ENCODE assay signal across 8 cellular contexts in the genomic region with DNA sequence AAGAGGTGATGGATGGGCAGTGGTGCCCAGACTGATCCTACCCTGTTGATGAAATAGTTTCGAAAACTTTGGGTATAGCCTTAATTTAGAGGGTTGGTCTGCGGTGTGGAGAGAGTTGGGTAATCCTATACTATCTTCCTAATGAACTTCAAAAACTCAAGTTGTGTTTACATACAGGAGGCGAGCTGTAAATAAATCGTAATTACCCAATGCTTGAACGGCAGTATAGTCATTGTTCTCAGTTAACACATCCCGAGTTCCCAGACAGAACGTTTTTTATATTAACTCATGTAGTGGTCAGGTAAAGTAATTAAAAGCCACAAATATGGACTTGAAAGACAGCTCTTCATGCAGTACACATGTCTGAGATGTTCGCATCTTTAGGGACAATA. TPM values are rescaled to one million over a fixed set of nuclear protein-coding genes. Genes with fewer than 3 reads are reported as not detected.
DNase-seq lines count a peak whose midpoint lies in the region; ATAC-seq and TF ChIP-seq lines count a peak whose summit lies in the region.

No MANE protein-coding gene starts in this region.

- CTCF ChIA-PET in CD8-positive, alpha-beta T cell (lab: Charles Lee): interaction anchor here (0.7 to 4.3 kb wide), 12 partner anchors 14 to 955 kb away, joined by 3 to 31 read pairs (median 4); a partner anchor contains a TSS

- peaks cover 48% of the 10 kb centered on the region for H3K4me1 Mint-ChIP-seq in CD8-positive, alpha-beta T cell (ENCODE audit: low read depth)
- peaks cover 30 to 43% (median 36%) of the 10 kb centered on the region in 3 donors for H3K4me1 Mint-ChIP-seq in IgD-negative memory B cell
- peaks cover 41% of the 10 kb centered on the region for H3K4me1 Mint-ChIP-seq in activated T-helper 2 cell treated with anti-CD3 and anti-CD28 coated beads, Interferon-gamma antibody, Interleukin-2, Interleukin-4, amounts not matched to agents 10 μg/mL and 5 μg/mL and 100 μg/mL, durations not matched to agents 14 hours and 24 hours and 36 hours (ENCODE audit: low read depth)
- peaks cover 44% of the 10 kb centered on the region for H3K4me1 Mint-ChIP-seq in stimulated activated effector memory CD8-positive, alpha-beta T cell treated with anti-CD3 and anti-CD28 coated beads, Interleukin-12 subunit alpha, Interleukin-12 subunit beta, amount 100 ng/mL, for 72 hours

- H3K4me3 ChIP-seq in CD8-positive, alpha-beta T cell (ENCODE audit: low read depth, low read length): peak overlapping the region; percentile 79
- H3K4me3 ChIP-seq in iPS-15b (ENCODE audit: low read depth, low read length): peak overlapping the region; percentile 92

- no peaks in the 10 kb centered on the region for H3K27me3 ChIP-seq in CD8-positive, alpha-beta T cell (ENCODE audit: insufficient read depth, low read length)
- H3K27me3 ChIP-seq in iPS-15b (ENCODE audit: control insufficient read depth, insufficient read depth, low read length): peaks cover 8% of the 10 kb centered on the region

- H3K27ac Mint-ChIP-seq in CD8-positive, alpha-beta T cell: peak overlapping the region; percentile 88
- H3K27ac Mint-ChIP-seq in IgD-negative memory B cell: peak overlapping the region; percentile 38 to 95 (median 91)
- peak overlapping the region; percentile 95 for H3K27ac Mint-ChIP-seq in activated T-helper 2 cell treated with anti-CD3 and anti-CD28 coated beads, Interferon-gamma antibody, Interleukin-2, Interleukin-4, amounts not matched to agents 10 μg/mL and 5 μg/mL and 100 μg/mL, durations not matched to agents 14 hours and 24 hours and 36 hours
- H3K27ac Mint-ChIP-seq in stimulated activated effector memory CD8-positive, alpha-beta T cell treated with anti-CD3 and anti-CD28 coated beads, Interleukin-12 subunit alpha, Interleukin-12 subunit beta, amount 100 ng/mL, for 72 hours: peak overlapping the region; percentile 95

- H3K36me3 Mint-ChIP-seq in CD8-positive, alpha-beta T cell: peaks cover 8% of the 10 kb centered on the region
- no peaks in the 10 kb centered on the region for H3K36me3 Mint-ChIP-seq in IgD-negative memory B cell
- peaks cover 12% of the 10 kb centered on the region for H3K36me3 Mint-ChIP-seq in activated T-helper 2 cell treated with anti-CD3 and anti-CD28 coated beads, Interferon-gamma antibody, Interleukin-2, Interleukin-4, amounts not matched to agents 10 μg/mL and 5 μg/mL and 100 μg/mL, durations not matched to agents 14 hours and 24 hours and 36 hours (ENCODE audit: low read depth)
- peaks cover 7% of the 10 kb centered on the region for H3K36me3 Mint-ChIP-seq in stimulated activated effector memory CD8-positive, alpha-beta T cell treated with anti-CD3 and anti-CD28 coated beads, Interleukin-12 subunit alpha, Interleukin-12 subunit beta, amount 100 ng/mL, for 72 hours

- POLR2A ChIA-PET in CD8-positive, alpha-beta T cell (lab: Charles Lee): interaction anchor here (0.7 to 1.7 kb wide), 6 partner anchors 9 to 1231 kb away, joined by 3 to 7 read pairs (median 4); a partner anchor contains a TSS

- no peak for TF ChIP-seq CTCF in CD8-positive, alpha-beta T cell (IDR thresholded peaks at IDR 0.05)

- H3K4me1 ChIP-seq in CD8-positive, alpha-beta T cell (ENCODE audit: insufficient read depth, low read length): peaks cover 25% of the 10 kb centered on the region
- peaks cover 7% of the 10 kb centered on the region for H3K4me1 ChIP-seq in iPS-15b (ENCODE audit: control insufficient read depth, insufficient read depth, low read length)

- H3K9ac ChIP-seq in iPS-15b (ENCODE audit: low read depth, low read length): peak overlapping the region; percentile 79

- peak overlapping the region; percentile 56 for H3K27ac ChIP-seq in CD8-positive, alpha-beta T cell (ENCODE audit: low read depth, low read length)

- intact Hi-C loops in CD8-positive, alpha-beta T cell (cut with DNase I, micrococcal nuclease): loop anchor here (2.0 to 5.0 kb wide), 7 partner anchors 63 to 1230 kb away; a partner anchor contains a TSS
- intact Hi-C loops in activated T-helper 2 cell treated with anti-CD3 and anti-CD28 coated beads, Interferon-gamma antibody, Interleukin-2, Interleukin-4, amounts not matched to agents 10 μg/mL and 5 μg/mL and 100 μg/mL, durations not matched to agents 14 hours and 24 hours and 36 hours (cut with micrococcal nuclease): loop anchor here (1.0 to 10.0 kb wide), 8 partner anchors 52 to 1135 kb away; a partner anchor contains a TSS

- no peak for ATAC-seq in CD8-positive, alpha-beta T cell
- no peak for ATAC-seq in stimulated activated effector memory CD8-positive, alpha-beta T cell treated with anti-CD3 and anti-CD28 coated beads, Interleukin-12 subunit alpha, Interleukin-12 subunit beta, amount 100 ng/mL, for 72 hours
- no peak for ATAC-seq in GM21723 (IDR thresholded peaks at IDR 0.05; ENCODE audit: unreplicated experiment)

- peak overlapping the region; percentile 93 for H3K4me3 Mint-ChIP-seq in CD8-positive, alpha-beta T cell
- H3K4me3 Mint-ChIP-seq in IgD-negative memory B cell: peak overlapping the region; percentile 88 to 98 (median 94)
- peak overlapping the region; percentile 97 for H3K4me3 Mint-ChIP-seq in activated T-helper 2 cell treated with anti-CD3 and anti-CD28 coated beads, Interferon-gamma antibody, Interleukin-2, Interleukin-4, amounts not matched to agents 10 μg/mL and 5 μg/mL and 100 μg/mL, durations not matched to agents 14 hours and 24 hours and 36 hours (ENCODE audit: low read depth)
- H3K4me3 Mint-ChIP-seq in stimulated activated effector memory CD8-positive, alpha-beta T cell treated with anti-CD3 and anti-CD28 coated beads, Interleukin-12 subunit alpha, Interleukin-12 subunit beta, amount 100 ng/mL, for 72 hours: peak overlapping the region; percentile 92

- H3K27me3 Mint-ChIP-seq in CD8-positive, alpha-beta T cell (ENCODE audit: low read depth): no peaks in the 10 kb centered on the region
- no peaks in the 10 kb centered on the region for H3K27me3 Mint-ChIP-seq in IgD-negative memory B cell
- H3K27me3 Mint-ChIP-seq in activated T-helper 2 cell treated with anti-CD3 and anti-CD28 coated beads, Interferon-gamma antibody, Interleukin-2, Interleukin-4, amounts not matched to agents 10 μg/mL and 5 μg/mL and 100 μg/mL, durations not matched to agents 14 hours and 24 hours and 36 hours (ENCODE audit: low read depth): peaks cover 3% of the 10 kb centered on the region

- H3K9me3 Mint-ChIP-seq in CD8-positive, alpha-beta T cell: no peaks in the 10 kb centered on the region
- no peaks in the 10 kb centered on the region for H3K9me3 Mint-ChIP-seq in IgD-negative memory B cell
- H3K9me3 Mint-ChIP-seq in activated T-helper 2 cell treated with anti-CD3 and anti-CD28 coated beads, Interferon-gamma antibody, Interleukin-2, Interleukin-4, amounts not matched to agents 10 μg/mL and 5 μg/mL and 100 μg/mL, durations not matched to agents 14 hours and 24 hours and 36 hours: no peaks in the 10 kb centered on the region
- no peaks in the 10 kb centered on the region for H3K9me3 Mint-ChIP-seq in stimulated activated effector memory CD8-positive, alpha-beta T cell treated with anti-CD3 and anti-CD28 coated beads, Interleukin-12 subunit alpha, Interleukin-12 subunit beta, amount 100 ng/mL, for 72 hours

- DNase-seq in CD8-positive, alpha-beta T cell: no peak
- DNase-seq in activated T-helper 2 cell treated with anti-CD3 and anti-CD28 coated beads, Interferon-gamma antibody, Interleukin-2, Interleukin-4, amounts not matched to agents 10 μg/mL and 5 μg/mL and 100 μg/mL, durations not matched to agents 14 hours and 24 hours and 36 hours (ENCODE audit: low spot score): no peak
- no peak for DNase-seq in stimulated activated effector memory CD8-positive, alpha-beta T cell treated with anti-CD3 and anti-CD28 coated beads, Interleukin-12 subunit alpha, Interleukin-12 subunit beta, amount 100 ng/mL, for 72 hours (ENCODE audit: low spot score in 2 of 2)
- no peak for DNase-seq in stimulated activated CD4-positive, alpha-beta T cell treated with anti-CD3 and anti-CD28 coated beads, Interleukin-4, amount 100 ng/mL, for 1 hour
- no peak for DNase-seq in KG1 (lab: John Stamatoyannopoulos, UW)

- H3K36me3 ChIP-seq in CD8-positive, alpha-beta T cell (ENCODE audit: insufficient read depth, low read length): no peaks in the 10 kb centered on the region
- H3K36me3 ChIP-seq in iPS-15b (ENCODE audit: control insufficient read depth, insufficient read depth, low read length): no peaks in the 10 kb centered on the region

- H3K9me3 ChIP-seq in CD8-positive, alpha-beta T cell (ENCODE audit: low read length): no peaks in the 10 kb centered on the region
- no peaks in the 10 kb centered on the region for H3K9me3 ChIP-seq in iPS-15b (ENCODE audit: control insufficient read depth, insufficient read depth, low read length)

RNA-seq across cellular contexts. Expression of a gene that starts 1.5 kb away (rescaled TPM):
- total RNA-seq in CD8-positive, alpha-beta T cell: 10 to 100 TPM; 44.9 to 45.6 TPM
- polyA plus RNA-seq in IgD-negative memory B cell: 31.1 TPM
- total RNA-seq in activated T-helper 2 cell treated with anti-CD3 and anti-CD28 coated beads, Interferon-gamma antibody, Interleukin-2, Interleukin-4, amounts not matched to agents 10 μg/mL and 5 μg/mL and 100 μg/mL, durations not matched to agents 14 hours and 24 hours and 36 hours: 58.5 and 63.1 TPM in 2 replicates

RNA-seq across cellular contexts. Expression of a gene that starts 49.2 kb away (rescaled TPM):
- 100 to 1,000 TPM; 141 to 149 TPM for total RNA-seq in CD8-positive, alpha-beta T cell
- polyA plus RNA-seq in IgD-negative memory B cell: 114 TPM
- total RNA-seq in activated T-helper 2 cell treated with anti-CD3 and anti-CD28 coated beads, Interferon-gamma antibody, Interleukin-2, Interleukin-4, amounts not matched to agents 10 μg/mL and 5 μg/mL and 100 μg/mL, durations not matched to agents 14 hours and 24 hours and 36 hours: 94.3 and 105 TPM in 2 replicates
